ENCODE assay signal across 1 cellular context in the genomic region with DNA sequence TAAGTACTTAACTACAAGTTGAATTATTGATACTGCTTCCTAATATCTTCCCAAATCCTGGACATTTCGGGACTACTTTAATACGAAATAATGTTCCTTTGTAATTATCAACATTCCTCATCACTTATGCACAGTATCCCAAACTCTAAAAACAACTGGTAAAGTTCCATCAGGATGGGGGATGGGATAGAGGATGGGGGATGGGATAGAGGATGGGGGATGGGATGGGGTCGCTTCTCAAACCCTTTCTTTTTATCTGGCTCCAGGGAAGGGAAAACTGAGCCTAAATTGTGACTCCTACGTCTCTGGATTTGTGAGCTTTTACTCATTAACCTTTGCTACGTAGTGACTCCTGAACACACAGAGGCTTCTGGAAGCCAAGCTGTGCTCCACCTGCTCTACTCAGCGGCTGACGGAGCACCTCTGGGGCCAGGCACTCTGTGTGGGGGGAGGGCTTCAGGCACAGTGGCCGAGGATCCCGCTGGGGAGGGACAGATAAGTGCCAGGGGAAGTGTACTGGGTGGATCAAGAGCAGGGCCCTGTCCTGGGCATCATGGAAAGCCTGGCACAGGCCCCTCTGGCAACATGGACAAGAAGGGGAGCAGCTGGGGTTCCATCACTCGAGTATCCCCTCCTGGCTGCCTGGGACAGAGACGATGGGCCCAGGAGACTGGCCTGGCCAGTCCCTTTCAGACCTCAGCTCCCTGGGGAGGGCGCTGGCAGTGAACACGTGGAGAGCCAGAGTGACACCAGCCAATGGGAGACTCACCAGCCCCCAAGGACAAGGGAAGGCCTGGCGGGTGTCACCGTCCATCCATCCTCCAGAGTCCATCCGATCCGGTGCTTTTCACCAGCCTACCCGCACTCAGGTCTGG.
TF ChIP-seq lines count a peak whose summit lies in the region.

No MANE protein-coding gene starts in this region.

TF ChIP-seq in SK-N-SH, 30 proteins besides CTCF, POLR2A, EP300 and RAD21:
- TF ChIP-seq MXI1 (IDR thresholded peaks at IDR 0.05; ENCODE audit: low read depth, low read length) (no peak), FOSL2 (IDR thresholded peaks at IDR 0.05; ENCODE audit: borderline replicate concordance, low read depth) (no peak), REST (IDR thresholded peaks at IDR 0.05; ENCODE audit: low read depth, low read length) (no peak), POLR2AphosphoS5 (IDR thresholded peaks at IDR 0.05; ENCODE audit: low read depth, low read length) (no peak), CHD2 (IDR thresholded peaks at IDR 0.05; ENCODE audit: low read length, partially characterized antibody) (peak; percentile 64), EZH2phosphoT487 (IDR thresholded peaks at IDR 0.05; ENCODE audit: borderline replicate concordance, low read depth) (no peak), SMC3 (IDR thresholded peaks at IDR 0.05; ENCODE audit: low read depth, low read length) (no peak), ZBTB33 (IDR thresholded peaks at IDR 0.05; ENCODE audit: borderline replicate concordance, low read depth) (no peak), JUND (IDR thresholded peaks at IDR 0.05) (no peak)
